Comparison of ENCODE assay signal across 9 cellular contexts in genomic region chr5:135246923-135247795, GRCh38.
A peak's percentile ranks its signal among the peaks of the same experiment; 100 is the strongest.
DNase-seq lines count a peak whose midpoint lies in the region; ATAC-seq, FAIRE-seq and TF ChIP-seq lines count a peak whose summit lies in the region.
"Had no signal": no experiment of that assay in that cellular context is flagged by ENCODE, and none has a peak within 500 bp of the region (broad histone marks: within the 10 kb centered on the region; RNA-seq: fewer than 3 reads in every experiment).

No MANE protein-coding gene starts in this region.

- H3K4ac ChIP-seq in H1 (replicated peaks; ENCODE audit: insufficient read length, low read depth, low read length) = no peak overlapping the region

- no peak overlapping the region for H2BK15ac ChIP-seq in H1 (ENCODE audit: low read length)

- no peak for TF ChIP-seq POLR2A in H1 (IDR thresholded peaks at IDR 0.05; ENCODE audit: control extremely low read depth in 1 of 2, low read depth in 2 of 2, low read length in 2 of 2)
- TF ChIP-seq POLR2A in gastroesophageal sphincter (IDR thresholded peaks at IDR 0.05) = no peak

- H3K4me2 ChIP-seq in PC-3 (ENCODE audit: low read length) (peak overlapping the region; percentile 79), H1 (ENCODE audit: insufficient read depth in 1 of 2, low read depth in 2 of 2, low read length in 2 of 2) (no peak overlapping the region)

- H2AK5ac ChIP-seq in H1 (ENCODE audit: low read depth, low read length) = no peak overlapping the region

- peak overlapping the region; percentile 58 for H3K4me3 ChIP-seq in PC-3 (ENCODE audit: low read length)
- H3K4me3 ChIP-seq in H1 (ENCODE audit: extremely low read depth in 1 of 4, insufficient read depth in 2 of 4, low read depth in 3 of 4, low read length in 4 of 4) = no peak overlapping the region
- H3K4me3 ChIP-seq in gastroesophageal sphincter = no peak overlapping the region

- H4K91ac ChIP-seq in H1 (replicated peaks; ENCODE audit: insufficient read length, low read length) = no peak overlapping the region

- CTCF ChIA-PET in PC-3 (lab: Charles Lee) (interaction anchor here (1.5 kb wide), 1 partner anchor 38 kb away, joined by 5 read pairs; no protein-coding TSS in a partner anchor), H1 (lab: Charles Lee; ENCODE audit: partially characterized antibody) (interaction anchor here (0.7 to 3.1 kb wide), 9 partner anchors 9 to 197 kb away, joined by 3 to 7 read pairs (median 3); no protein-coding TSS in a partner anchor)

- H2BK120ac ChIP-seq in H1 (replicated peaks; ENCODE audit: low read depth, low read length) = no peak overlapping the region

- intact Hi-C loops in PC-3 (cut with micrococcal nuclease) = loop anchor here (2.0 to 5.0 kb wide), 2 partner anchors 38 to 75 kb away; no protein-coding TSS in a partner anchor

- H3K36me3 ChIP-seq in PC-3 (ENCODE audit: low read depth, low read length) (no peaks in the 10 kb centered on the region), H1 (ENCODE audit: control insufficient read depth in 2 of 4, insufficient read depth in 4 of 4, low read length in 3 of 4) (no peaks in the 10 kb centered on the region), gastroesophageal sphincter (no peaks in the 10 kb centered on the region)

- H3K79me2 ChIP-seq in PC-3 (ENCODE audit: low read length) (no peaks in the 10 kb centered on the region), H1 (ENCODE audit: control insufficient read depth in 1 of 2, insufficient read depth in 2 of 2, low read length in 2 of 2) (no peaks in the 10 kb centered on the region)

- H3K23ac ChIP-seq in H1 (ENCODE audit: insufficient read length) = no peak overlapping the region

- H3K27ac ChIP-seq in PC-3 (ENCODE audit: low read length) = peak overlapping the region; percentile 95
- no peak overlapping the region for H3K27ac ChIP-seq in H1 (ENCODE audit: low read depth, low read length)
- no peak overlapping the region for H3K27ac ChIP-seq in gastroesophageal sphincter
- H3K27ac ChIP-seq: 22Rv1 had no signal

- peaks cover 6% of the 10 kb centered on the region for H3F3A ChIP-seq in PC-3 (ENCODE audit: low read length, unreplicated experiment)

- no peak overlapping the region; the same call in 1 of the 2 replicates for H4K8ac ChIP-seq in H1 (ENCODE audit: extremely low read depth, insufficient read depth, low read length)

- no peak overlapping the region for H3K14ac ChIP-seq in H1 (ENCODE audit: insufficient read length)

- TF ChIP-seq CTCF in PC-3 (conservative IDR thresholded peaks at IDR 0.05; ENCODE audit: low read depth, low read length) = no peak
- no peak for TF ChIP-seq CTCF in H1 (IDR thresholded peaks at IDR 0.05; ENCODE audit: control extremely low read depth in 1 of 3, insufficient read depth in 1 of 3, low read depth in 1 of 3, low read length in 3 of 3)
- no peak for TF ChIP-seq CTCF in gastroesophageal sphincter (IDR thresholded peaks at IDR 0.05)

- no TSS peak for BruUV-seq in PC-3 (replicated peaks; lab: Mats Ljungman, UMichigan)

- no peak overlapping the region for H2BK5ac ChIP-seq in H1 (ENCODE audit: low read depth, low read length)

- no peak overlapping the region for H4K5ac ChIP-seq in H1 (ENCODE audit: insufficient read length, low read depth, low read length)

- no peaks in the 10 kb centered on the region for H3K9me3 ChIP-seq in PC-3 (ENCODE audit: low read length)
- no peaks in the 10 kb centered on the region for H3K9me3 ChIP-seq in H1 (ENCODE audit: insufficient read depth in 2 of 2, low read depth in 1 of 2, low read length in 1 of 2)
- H3K9me3 ChIP-seq in gastroesophageal sphincter = no peaks in the 10 kb centered on the region

- H3K27me3 ChIP-seq in PC-3 (ENCODE audit: low read length) (no peaks in the 10 kb centered on the region), H1 (replicated peaks in 1 of 4; ENCODE audit: control insufficient read depth in 3 of 4, extremely low read depth in 1 of 4, insufficient read depth in 3 of 4, low read length in 3 of 4) (no peaks in the 10 kb centered on the region), gastroesophageal sphincter (no peaks in the 10 kb centered on the region)

- no peaks in the 10 kb centered on the region for H3K79me1 ChIP-seq in H1 (ENCODE audit: low read depth, low read length)

- H3K56ac ChIP-seq in H1 (replicated peaks; ENCODE audit: insufficient read length, low read depth, low read length) = no peak overlapping the region

- H2AFZ ChIP-seq in PC-3 (ENCODE audit: low read length) (peak overlapping the region; percentile 73), H1 (ENCODE audit: low read length) (no peak overlapping the region)

- H3K9ac ChIP-seq in PC-3 (ENCODE audit: low read length) (peak overlapping the region; percentile 66), H1 (replicated peaks in 1 of 4; ENCODE audit: extremely low read depth in 1 of 4, low read depth in 3 of 4, low read length in 3 of 4) (no peak overlapping the region)

- no peaks in the 10 kb centered on the region for H3K9me2 ChIP-seq in PC-3 (replicated peaks; ENCODE audit: low read length)

- WGBS in H1 (ENCODE audit: extremely low coverage in 1 of 2, insufficient coverage in 1 of 2, insufficient read length in 1 of 2, insufficient replicate concordance in 2 of 2, low coverage in 1 of 2, low lambda C conversion rate in 2 of 2, missing lambda C conversion rate in 1 of 2), 2 experiments = 86% methylated on average over 28 of the region's 28 CpGs; no CpG with 5 or more reads in 1 of the 2 experiments
- WGBS in gastroesophageal sphincter (ENCODE audit: low coverage in 1 of 2), 2 donors = 47 to 92% methylated on average over 2 to 12 of the region's 28 CpGs

- H3K18ac ChIP-seq in H1 (ENCODE audit: extremely low read depth, low read length) = no peak overlapping the region

- no peak overlapping the region for H2BK12ac ChIP-seq in H1 (ENCODE audit: low read depth, low read length)

- DNase-seq in DMS 273 (lab: John Stamatoyannopoulos, UW; ENCODE audit: unreplicated experiment) (peak; percentile 59), DMS 273 treated with DMSO at 0.1 percent for 48 hours (lab: John Stamatoyannopoulos, UW) (no peak), PC-3 (peak; percentile 90), H1 (ENCODE audit: low read depth in 1 of 2, low spot score in 2 of 2) (peak in 1 of 2 experiments; percentile 46), pulmonary artery endothelial cell (ENCODE audit: low read depth, low spot score) (peak; percentile 66), NCI-H1694 (lab: John Stamatoyannopoulos, UW) (no peak)

- POLR2A ChIA-PET in PC-3 (lab: Charles Lee; ENCODE audit: unreplicated experiment) = no interaction called here
- POLR2A ChIA-PET in H1 (lab: Charles Lee; ENCODE audit: partially characterized antibody) = no interaction called here

- no peak for FAIRE-seq in H1 (lab: Jason Lieb, UNC)

- no peaks in the 10 kb centered on the region for H3K23me2 ChIP-seq in H1 (ENCODE audit: low read depth, low read length)

- H3K4me1 ChIP-seq in PC-3 (ENCODE audit: insufficient read depth, low read length) (peaks cover 45% of the 10 kb centered on the region), H1 (replicated peaks in 1 of 4; ENCODE audit: control insufficient read depth in 3 of 4, insufficient read depth in 4 of 4, low read length in 3 of 4) (peaks cover 0 to 6% (median 0%) of the 10 kb centered on the region in 4 experiments; a peak in 2 of 7 replicates), gastroesophageal sphincter (peaks cover 4 to 64% (median 18%) of the 10 kb centered on the region in 3 donors)

- H2BK20ac ChIP-seq in H1 (ENCODE audit: low read length) = no peak overlapping the region

- peak; percentile 75 for ATAC-seq in PC-3
- ATAC-seq in GM18858 (IDR thresholded peaks at IDR 0.05; ENCODE audit: unreplicated experiment) = no peak
- no peak for ATAC-seq in gastroesophageal sphincter

- no peaks in the 10 kb centered on the region for H4K20me1 ChIP-seq in PC-3 (ENCODE audit: low read length)
- no peaks in the 10 kb centered on the region for H4K20me1 ChIP-seq in H1 (replicated peaks in 1 of 2; ENCODE audit: control insufficient read depth in 1 of 2, insufficient read depth in 2 of 2, low read length in 2 of 2)

- no peak for TF ChIP-seq RAD21 in H1 (IDR thresholded peaks at IDR 0.05 in 1 of 2, conservative IDR thresholded peaks at IDR 0.05 in 1 of 2; ENCODE audit: low read depth in 2 of 2, low read length in 2 of 2)

- no peak for TF ChIP-seq EP300 in H1 (IDR thresholded peaks at IDR 0.05; ENCODE audit: borderline replicate concordance in 1 of 2, low read depth in 2 of 2, low read length in 2 of 2)
- no peak for TF ChIP-seq EP300 in gastroesophageal sphincter (IDR thresholded peaks at IDR 0.05)

TF ChIP-seq in H1, 55 proteins besides CTCF, POLR2A, EP300 and RAD21:
- TF ChIP-seq YY1 (IDR thresholded peaks at IDR 0.05; ENCODE audit: low read depth, low read length) = no peak
- TF ChIP-seq GTF2F1 (IDR thresholded peaks at IDR 0.05; ENCODE audit: borderline replicate concordance, low read depth, low read length) = no peak
- TF ChIP-seq TEAD4 (IDR thresholded peaks at IDR 0.05; ENCODE audit: low read depth, low read length) = no peak
- TF ChIP-seq BCL11A (IDR thresholded peaks at IDR 0.05; ENCODE audit: low read depth in 2 of 2, low read length in 2 of 2) = no peak
- 0 out of 2 replicates have a peak, but pooled peaks have one; percentile 11 for TF ChIP-seq BACH1 (IDR thresholded peaks at IDR 0.05; ENCODE audit: low read length)

Comparison
In these comparisons a context has a peak if more than half of its experiments do, and no peak if none do; other contexts are left out.
1. DNase-seq: peak in DMS 273 (single experiment), PC-3 (single experiment) and pulmonary artery endothelial cell (single experiment); none in DMS 273 treated with DMSO at 0.1 percent for 48 hours (single experiment) and NCI-H1694 (single experiment).